Comparison of ENCODE assay signal across 1 cellular context in genomic region chr11:28606930-28607329, GRCh38.
TF ChIP-seq lines count a peak whose summit lies in the region.

No MANE protein-coding gene starts in this region.

TF ChIP-seq in H1, 55 proteins besides CTCF, POLR2A, EP300 and RAD21 (continued from another document):
- no peak for TF ChIP-seq JUN (IDR thresholded peaks at IDR 0.05; ENCODE audit: low read depth, low read length)
- no peak for TF ChIP-seq EZH2 (IDR thresholded peaks at IDR 0.05; ENCODE audit: low read depth, low read length, severe bottlenecking)
- TF ChIP-seq MAX (IDR thresholded peaks at IDR 0.05): peak; percentile 69
- no peak for TF ChIP-seq POU5F1 (IDR thresholded peaks at IDR 0.05; ENCODE audit: low read depth, low read length)
- peak; percentile 68 for TF ChIP-seq E2F6 (IDR thresholded peaks at IDR 0.05)
- no peak for TF ChIP-seq TAF7 (optimal IDR thresholded peaks at IDR 0.05; ENCODE audit: borderline replicate concordance, low read depth, low read length)
- TF ChIP-seq ZNF274 (IDR thresholded peaks at IDR 0.05; ENCODE audit: borderline replicate concordance, extremely low read depth, low read length): no peak
- no peak for TF ChIP-seq POLR2AphosphoS5 (IDR thresholded peaks at IDR 0.05; ENCODE audit: low read depth, low read length)
- no peak for TF ChIP-seq BRCA1 (IDR thresholded peaks at IDR 0.05; ENCODE audit: low read depth, low read length)
- TF ChIP-seq RNF2 (IDR thresholded peaks at IDR 0.05; ENCODE audit: borderline replicate concordance, low read depth, low read length, missing control alignments, poor library complexity, severe bottlenecking): no peak
